20 cellular contexts compared by ENCODE assay signal in genomic region chr6:102154176-102154575, GRCh38.
"Had no signal": no experiment of that assay in that cellular context is flagged by ENCODE, and none has a peak within 500 bp of the region (broad histone marks: within the 10 kb centered on the region; RNA-seq: fewer than 3 reads in every experiment).

No MANE protein-coding gene starts in this region.

- H3K4me3 Mint-ChIP-seq: dendritic cell treated with granulocyte-macrophage colony-stimulating factor and Interleukin-4, amounts not matched to agents 40 ng/mL and 50 ng/mL, for 4 days; effector memory CD8-positive, alpha-beta T cell; immature natural killer cell; natural killer cell treated with Interleukin-12 subunit alpha and Interleukin-12 subunit beta and Interleukin-15 and Interleukin-18, amount 100 ng/mL, for 72 hours; neural progenitor cell had no signal

- H3K36me3 Mint-ChIP-seq: immature natural killer cell; natural killer cell treated with Interleukin-12 subunit alpha and Interleukin-12 subunit beta and Interleukin-15 and Interleukin-18, amount 100 ng/mL, for 72 hours; neural progenitor cell had no signal

- ATAC-seq: effector memory CD8-positive, alpha-beta T cell; gastroesophageal sphincter; left cardiac atrium; left ventricle myocardium superior; natural killer cell treated with Interleukin-12 subunit alpha and Interleukin-12 subunit beta and Interleukin-15 and Interleukin-18, amount 100 ng/mL, for 72 hours; right cardiac atrium had no signal

- H3K4me1 Mint-ChIP-seq: immature natural killer cell, neural progenitor cell had no signal

- DNase-seq: effector memory CD8-positive, alpha-beta T cell; esophagus squamous epithelium; foreskin fibroblast; glutamatergic neuron; immature natural killer cell; kidney; left cardiac atrium; left ventricle myocardium superior; nucleus accumbens; ovary; right cardiac atrium; stimulated activated CD4-positive, alpha-beta T cell treated with anti-CD3 and anti-CD28 coated beads, Interleukin-2, amount 100 ng/mL, for 48 hours; stimulated activated naive CD4-positive, alpha-beta T cell treated with Interleukin-2 at 50 U/mL for 16 hours; trophoblast cell had no signal

- H3K27ac ChIP-seq: esophagus squamous epithelium, gastroesophageal sphincter, neural progenitor cell, ovary had no signal

- H3K36me3 ChIP-seq: esophagus squamous epithelium, gastroesophageal sphincter, neural progenitor cell, ovary had no signal

- H3K9me3 ChIP-seq: ovary had no signal

- H3K27me3 ChIP-seq: esophagus squamous epithelium, gastroesophageal sphincter, neural progenitor cell, ovary had no signal

- H3K4me1 ChIP-seq: esophagus squamous epithelium, gastroesophageal sphincter, neural progenitor cell had no signal

- H3K4me3 ChIP-seq: esophagus squamous epithelium, gastroesophageal sphincter, lung, neural progenitor cell, ovary, smooth muscle cell had no signal

- H3K27me3 Mint-ChIP-seq: dendritic cell treated with granulocyte-macrophage colony-stimulating factor and Interleukin-4, amounts not matched to agents 40 ng/mL and 50 ng/mL, for 4 days; effector memory CD8-positive, alpha-beta T cell; natural killer cell treated with Interleukin-12 subunit alpha and Interleukin-12 subunit beta and Interleukin-15 and Interleukin-18, amount 100 ng/mL, for 72 hours had no signal

- H3K27ac Mint-ChIP-seq: dendritic cell treated with granulocyte-macrophage colony-stimulating factor and Interleukin-4, amounts not matched to agents 40 ng/mL and 50 ng/mL, for 4 days; effector memory CD8-positive, alpha-beta T cell; immature natural killer cell; natural killer cell treated with Interleukin-12 subunit alpha and Interleukin-12 subunit beta and Interleukin-15 and Interleukin-18, amount 100 ng/mL, for 72 hours; neural progenitor cell had no signal
